In genomic region chr12:57464569-57464968, GRCh38 we compare ENCODE assay signal across 25 cellular contexts. TPM values are rescaled to one million over a fixed set of nuclear protein-coding genes. Genes with fewer than 3 reads are reported as not detected.
"Had no signal": no experiment of that assay in that cellular context is flagged by ENCODE, and none has a peak within 500 bp of the region (broad histone marks: within the 10 kb centered on the region; RNA-seq: fewer than 3 reads in every experiment).

No MANE protein-coding gene starts in this region.

- H3K9me3 ChIP-seq: adrenal gland, breast epithelium, MG63 had no signal

- H3K27ac Mint-ChIP-seq: WTC11 had no signal

- H3K4me3 Mint-ChIP-seq: activated CD8-positive, alpha-beta T cell treated with anti-CD3 and anti-CD28 coated beads, Interleukin-2, amount 10 ng/mL, durations not matched to agents 7 days and 5 days; activated naive CD8-positive, alpha-beta T cell treated with anti-CD3 and anti-CD28 coated beads, Interleukin-2, amount 10 ng/mL, durations not matched to agents 7 days and 5 days; WTC11 had no signal

- H3K36me3 ChIP-seq: adrenal gland, breast epithelium, MG63 had no signal

- H3K9me3 Mint-ChIP-seq: activated naive CD8-positive, alpha-beta T cell treated with anti-CD3 and anti-CD28 coated beads, Interleukin-2, amount 10 ng/mL, durations not matched to agents 7 days and 5 days; T-cell; WTC11 had no signal

- H3K9ac ChIP-seq: KMS-11 had no signal

- H3K27me3 ChIP-seq: adrenal gland, breast epithelium had no signal

- DNase-seq: activated CD4-positive, alpha-beta T cell treated with anti-CD3 and anti-CD28 coated beads for 48 hours; activated CD4-positive, alpha-beta T cell treated with anti-CD3 and anti-CD28 coated beads, Interleukin-2, amount 50 U/mL, for 4 hours; activated CD4-positive, CD25-positive, alpha-beta regulatory T cell treated with anti-CD3 and anti-CD28 coated beads, Interleukin-2, amount 50 U/mL, for 72 hours; activated CD8-positive, alpha-beta T cell treated with anti-CD3 and anti-CD28 coated beads, Interleukin-2, amount 10 ng/mL, durations not matched to agents 7 days and 5 days; activated naive CD4-positive, alpha-beta T cell treated with anti-CD3 and anti-CD28 coated beads, Interleukin-2, amount 50 U/mL, for 16 hours; activated naive CD8-positive, alpha-beta T cell treated with anti-CD3 and anti-CD28 coated beads, Interleukin-2, amount 10 ng/mL, durations not matched to agents 7 days and 5 days; activated T-cell treated with anti-CD3 and anti-CD28 coated beads, Interleukin-2, amount 50 U/mL, for 1 hour; adrenal gland; anterior cingulate cortex; MG63; NCI-H1092 treated with DMSO at 0.1 percent for 48 hours; NCI-H1417 treated with DMSO at 0.1 percent for 48 hours; NCI-H1694; NCI-H2029 treated with DMSO at 0.1 percent for 48 hours; NCI-H345; NCI-H510A; NCI-H526 treated with DMSO at 0.1 percent for 48 hours; SIG-M5; T-cell had no signal

- H3K4me3 ChIP-seq: adrenal gland, breast epithelium, MG63, SK-N-MC had no signal

- H3K27ac ChIP-seq: adrenal gland, breast epithelium, KMS-11, SK-N-MC had no signal

- H3K4me2 ChIP-seq: KMS-11 had no signal

- ATAC-seq: activated CD8-positive, alpha-beta T cell treated with anti-CD3 and anti-CD28 coated beads, Interleukin-2, amount 10 ng/mL, durations not matched to agents 7 days and 5 days; T-cell; WTC11 had no signal

RNA-seq across cellular contexts. Expression of gene INHBE, which starts 9.5 kb away (rescaled TPM):
- total RNA-seq: activated CD8-positive, alpha-beta T cell treated with anti-CD3 and anti-CD28 coated beads, Interleukin-2, amount 10 ng/mL, durations not matched to agents 7 days and 5 days; activated naive CD8-positive, alpha-beta T cell treated with anti-CD3 and anti-CD28 coated beads, Interleukin-2, amount 10 ng/mL, durations not matched to agents 7 days and 5 days; adrenal gland; breast epithelium; T-helper 2 cell treated with Interferon-gamma antibody and Interleukin-4, amounts not matched to agents 100 ng/mL and 5 ng/mL, for 36 hours had no signal
- polyA plus RNA-seq: adrenal gland had no signal

RNA-seq across cellular contexts. Expression of gene ARHGAP9, which starts 15.1 kb away (rescaled TPM):
- total RNA-seq: RPMI7951 had no signal

RNA-seq across cellular contexts. Expression of gene INHBC, which starts 30.0 kb away (rescaled TPM):
- total RNA-seq: activated CD8-positive, alpha-beta T cell treated with anti-CD3 and anti-CD28 coated beads, Interleukin-2, amount 10 ng/mL, durations not matched to agents 7 days and 5 days; adrenal gland; breast epithelium; RPMI7951; T-helper 2 cell treated with Interferon-gamma antibody and Interleukin-4, amounts not matched to agents 100 ng/mL and 5 ng/mL, for 36 hours had no signal
- polyA plus RNA-seq: adrenal gland had no signal
